ENCODE assay signal across 10 cellular contexts in the genomic region with DNA sequence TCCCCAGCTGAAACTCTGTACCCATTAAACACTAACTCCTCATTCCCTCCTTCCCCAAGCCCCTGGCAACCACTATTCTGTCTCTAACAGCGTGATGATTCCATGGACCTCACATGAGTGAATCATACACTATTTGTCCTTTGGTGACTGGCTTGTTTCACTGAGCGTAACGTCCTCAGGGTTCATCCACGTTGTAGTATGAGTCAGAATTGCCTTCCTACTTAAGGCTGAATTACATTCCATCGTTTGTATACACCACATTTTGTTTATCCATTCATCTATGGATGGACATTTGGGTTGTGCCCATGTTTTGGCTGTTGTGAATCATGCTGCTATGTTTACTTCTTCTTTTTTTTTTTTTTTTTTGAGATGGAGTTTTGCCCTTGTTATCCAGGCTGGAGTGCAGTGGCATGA. TPM values are rescaled to one million over a fixed set of nuclear protein-coding genes. Genes with fewer than 3 reads are reported as not detected.
DNase-seq lines count a peak whose midpoint lies in the region; ATAC-seq and TF ChIP-seq lines count a peak whose summit lies in the region.
"Had no signal": no experiment of that assay in that cellular context is flagged by ENCODE, and none has a peak within 500 bp of the region (broad histone marks: within the 10 kb centered on the region; RNA-seq: fewer than 3 reads in every experiment).

No MANE protein-coding gene starts in this region.

- no peak for TF ChIP-seq CTCF in HCT116 (IDR thresholded peaks at IDR 0.05 in 2 of 3, conservative IDR thresholded peaks at IDR 0.05 in 1 of 3; ENCODE audit: borderline replicate concordance in 1 of 3, insufficient read depth in 1 of 3, low read depth in 2 of 3, low read length in 2 of 3)
- TF ChIP-seq CTCF in foreskin fibroblast (IDR thresholded peaks at IDR 0.05; ENCODE audit: low read depth, low read length) = no peak
- TF ChIP-seq CTCF in smooth muscle cell (IDR thresholded peaks at IDR 0.05; ENCODE audit: borderline replicate concordance, insufficient read depth, poor library complexity, severe bottlenecking) = no peak
- no peak for TF ChIP-seq CTCF in testis (IDR thresholded peaks at IDR 0.05)
- no peak for TF ChIP-seq CTCF in glutamatergic neuron (IDR thresholded peaks at IDR 0.05; ENCODE audit: partially characterized antibody, unreplicated experiment)

- POLR2A ChIA-PET in HCT116 (lab: Charles Lee) = no interaction called here

- ATAC-seq in HCT116 (peak; percentile 83), GM21619 (IDR thresholded peaks at IDR 0.05; ENCODE audit: unreplicated experiment) (no peak), GM18505 (IDR thresholded peaks at IDR 0.05; ENCODE audit: unreplicated experiment) (no peak)
- ATAC-seq: stimulated activated effector memory CD8-positive, alpha-beta T cell treated with anti-CD3 and anti-CD28 coated beads, Interleukin-12 subunit alpha, Interleukin-12 subunit beta, amount 100 ng/mL, for 72 hours had no signal

- BruUV-seq in HCT116 (replicated peaks; lab: Mats Ljungman, UMichigan) = no TSS peak

- no peak overlapping the region for H3K27ac ChIP-seq in HCT116 (ENCODE audit: low read depth, low read length)
- H3K27ac ChIP-seq in smooth muscle cell (ENCODE audit: low read depth) = peak overlapping the region; percentile 80
- no peak overlapping the region for H3K27ac ChIP-seq in testis

- H3K79me2 ChIP-seq in HCT116 (ENCODE audit: insufficient read depth, low read length) (no peaks in the 10 kb centered on the region), smooth muscle cell (ENCODE audit: low read depth) (no peaks in the 10 kb centered on the region)

- H3K4me1 Mint-ChIP-seq in glutamatergic neuron (ENCODE audit: low read depth, unreplicated experiment) = no peaks in the 10 kb centered on the region

- DNase-seq in HCT116 (ENCODE audit: low read depth, low spot score) (peak; percentile 54), SW 1271 (lab: John Stamatoyannopoulos, UW) (peak; percentile 42 to 75), foreskin fibroblast (peak; percentile 91 to 93), smooth muscle cell (lab: John Stamatoyannopoulos, UW; ENCODE audit: unreplicated experiment) (no peak), testis (no peak), glutamatergic neuron (no peak)

- H3K9me3 ChIP-seq in HCT116 (ENCODE audit: control insufficient read depth in 1 of 2, insufficient read depth in 1 of 2, low read depth in 1 of 2, low read length in 2 of 2) = no peaks in the 10 kb centered on the region
- no peaks in the 10 kb centered on the region for H3K9me3 ChIP-seq in smooth muscle cell (replicated peaks; ENCODE audit: low read depth)
- no peaks in the 10 kb centered on the region for H3K9me3 ChIP-seq in testis

- no peak for TF ChIP-seq RAD21 in HCT116 (IDR thresholded peaks at IDR 0.05; ENCODE audit: low read depth)

- H3K27me3 ChIP-seq in HCT116 (ENCODE audit: insufficient read depth, low read length) (no peaks in the 10 kb centered on the region), smooth muscle cell (ENCODE audit: low read depth) (no peaks in the 10 kb centered on the region), testis (no peaks in the 10 kb centered on the region)

- RAD21 ChIA-PET in HCT116 (lab: Charles Lee; ENCODE audit: low non-redundant PET in 1 of 2, low total read pairs in 2 of 2, uncharacterized antibody in 2 of 2, unreplicated experiment in 2 of 2) = no interaction called here

- H4K20me1 ChIP-seq in HCT116 (ENCODE audit: insufficient read depth) (no peaks in the 10 kb centered on the region), smooth muscle cell (ENCODE audit: low read depth) (no peaks in the 10 kb centered on the region)

- no peak overlapping the region for H3K27ac Mint-ChIP-seq in glutamatergic neuron (ENCODE audit: unreplicated experiment)
- H3K27ac Mint-ChIP-seq: stimulated activated effector memory CD8-positive, alpha-beta T cell treated with anti-CD3 and anti-CD28 coated beads, Interleukin-12 subunit alpha, Interleukin-12 subunit beta, amount 100 ng/mL, for 72 hours had no signal

- no peak overlapping the region for H3K4me3 ChIP-seq in HCT116 (replicated peaks in 1 of 2; ENCODE audit: low read depth in 1 of 2, low read length in 2 of 2)
- H3K4me3 ChIP-seq in foreskin fibroblast (ENCODE audit: low read depth in 1 of 2, low read length in 2 of 2) = no peak overlapping the region
- no peak overlapping the region for H3K4me3 ChIP-seq in smooth muscle cell
- no peak overlapping the region for H3K4me3 ChIP-seq in testis

- no peaks in the 10 kb centered on the region for H3K9me3 Mint-ChIP-seq in glutamatergic neuron (ENCODE audit: unreplicated experiment)

- H2AFZ ChIP-seq in HCT116 (ENCODE audit: low read depth, low read length, poor library complexity, severe bottlenecking) (peak overlapping the region; percentile 91), smooth muscle cell (ENCODE audit: low read depth) (no peak overlapping the region)

- 3% methylated on average over 5 of the region's 5 CpGs for WGBS in smooth muscle cell (ENCODE audit: low lambda C conversion rate)
- WGBS in testis, 2 donors = 77 to 79% methylated on average over 5 of the region's 5 CpGs

- no peaks in the 10 kb centered on the region for H3K9me2 ChIP-seq in HCT116 (ENCODE audit: insufficient read depth)

- H3K4me3 Mint-ChIP-seq in glutamatergic neuron (ENCODE audit: unreplicated experiment) = no peak overlapping the region
- H3K4me3 Mint-ChIP-seq: IgD-negative memory B cell; stimulated activated effector memory CD8-positive, alpha-beta T cell treated with anti-CD3 and anti-CD28 coated beads, Interleukin-12 subunit alpha, Interleukin-12 subunit beta, amount 100 ng/mL, for 72 hours had no signal

- intact Hi-C loops in HCT116 (cut with micrococcal nuclease) = no loop called here
- intact Hi-C loops in testis (cut with DNase I; ENCODE audit: low total_unique reads) = no loop called here

- H3K4me1 ChIP-seq in HCT116 (ENCODE audit: control insufficient read depth in 1 of 2, insufficient read depth in 2 of 2, low read length in 2 of 2) = peaks cover 0 to 23% of the 10 kb centered on the region in 2 experiments; a peak in 2 of 4 replicates
- no peaks in the 10 kb centered on the region for H3K4me1 ChIP-seq in smooth muscle cell (ENCODE audit: low read depth)
- peaks cover 4% of the 10 kb centered on the region for H3K4me1 ChIP-seq in testis

- H3K9ac ChIP-seq in HCT116 (ENCODE audit: low read length) (no peak overlapping the region), smooth muscle cell (ENCODE audit: low read depth) (peak overlapping the region; percentile 80)

- no peaks in the 10 kb centered on the region for H3F3A ChIP-seq in smooth muscle cell (ENCODE audit: low read depth)

- no peaks in the 10 kb centered on the region for H3K36me3 Mint-ChIP-seq in glutamatergic neuron (ENCODE audit: unreplicated experiment)
- H3K36me3 Mint-ChIP-seq: IgD-negative memory B cell; stimulated activated effector memory CD8-positive, alpha-beta T cell treated with anti-CD3 and anti-CD28 coated beads, Interleukin-12 subunit alpha, Interleukin-12 subunit beta, amount 100 ng/mL, for 72 hours had no signal

- H3K36me3 ChIP-seq in HCT116 (ENCODE audit: control insufficient read depth in 1 of 2, insufficient read depth in 2 of 2, low read length in 2 of 2) (no peaks in the 10 kb centered on the region), smooth muscle cell (ENCODE audit: low read depth) (no peaks in the 10 kb centered on the region), testis (ENCODE audit: low read depth, missing control alignments) (no peaks in the 10 kb centered on the region)

- peak overlapping the region; percentile 59 for H3K4me2 ChIP-seq in HCT116 (ENCODE audit: low read length)
- no peak overlapping the region for H3K4me2 ChIP-seq in smooth muscle cell

- peaks cover 1% of the 10 kb centered on the region for H3K27me3 Mint-ChIP-seq in glutamatergic neuron (ENCODE audit: unreplicated experiment)

- TF ChIP-seq POLR2A in HCT116 (IDR thresholded peaks at IDR 0.05; ENCODE audit: borderline replicate concordance, extremely low read depth, insufficient read depth, insufficient read length) (no peak), testis (IDR thresholded peaks at IDR 0.05) (no peak), GM18505 (IDR thresholded peaks at IDR 0.05; ENCODE audit: borderline replicate concordance, extremely low read depth, insufficient read depth, insufficient read length) (no peak)

- CTCF ChIA-PET in HCT116 (lab: Charles Lee) = no interaction called here

TF ChIP-seq in HCT116, 20 proteins besides CTCF, POLR2A, EP300 and RAD21 (continues in another document):
- TF ChIP-seq POLR2AphosphoS5 (IDR thresholded peaks at IDR 0.05; ENCODE audit: low read depth, low read length) = no peak
- TF ChIP-seq, protein P1, sequence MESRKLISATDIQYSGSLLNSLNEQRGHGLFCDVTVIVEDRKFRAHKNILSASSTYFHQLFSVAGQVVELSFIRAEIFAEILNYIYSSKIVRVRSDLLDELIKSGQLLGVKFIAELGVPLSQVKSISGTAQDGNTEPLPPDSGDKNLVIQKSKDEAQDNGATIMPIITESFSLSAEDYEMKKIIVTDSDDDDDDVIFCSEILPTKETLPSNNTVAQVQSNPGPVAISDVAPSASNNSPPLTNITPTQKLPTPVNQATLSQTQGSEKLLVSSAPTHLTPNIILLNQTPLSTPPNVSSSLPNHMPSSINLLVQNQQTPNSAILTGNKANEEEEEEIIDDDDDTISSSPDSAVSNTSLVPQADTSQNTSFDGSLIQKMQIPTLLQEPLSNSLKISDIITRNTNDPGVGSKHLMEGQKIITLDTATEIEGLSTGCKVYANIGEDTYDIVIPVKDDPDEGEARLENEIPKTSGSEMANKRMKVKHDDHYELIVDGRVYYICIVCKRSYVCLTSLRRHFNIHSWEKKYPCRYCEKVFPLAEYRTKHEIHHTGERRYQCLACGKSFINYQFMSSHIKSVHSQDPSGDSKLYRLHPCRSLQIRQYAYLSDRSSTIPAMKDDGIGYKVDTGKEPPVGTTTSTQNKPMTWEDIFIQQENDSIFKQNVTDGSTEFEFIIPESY (IDR thresholded peaks at IDR 0.05; ENCODE audit: extremely low read depth, insufficient replicate concordance, low read length) = no peak

RNA-seq across cellular contexts. Expression of a gene that starts 19.6 kb away (rescaled TPM):
- total RNA-seq in HCT116 (2021; ENCODE audit: unreplicated experiment) = 7.7 TPM
- 4.1 and 4.9 TPM in 2 replicates for polyA plus RNA-seq in HCT116 (2012)
- total RNA-seq in smooth muscle cell = 1.2 and 2.2 TPM in 2 replicates
- polyA plus RNA-seq in smooth muscle cell = 2.4 and 2.7 TPM in 2 replicates
- total RNA-seq in testis = 10 to 100 TPM; 12.0 to 15.8 TPM
- 6.2 TPM for polyA plus RNA-seq in testis (ENCODE audit: insufficient read depth, low read depth, low replicate concordance)
- total RNA-seq in glutamatergic neuron (ENCODE audit: unreplicated experiment) = 3.1 TPM

Comparison
In these comparisons a context has a peak if more than half of its experiments do, and no peak if none do; other contexts are left out.
1. DNase-seq: peak in HCT116 (single experiment), SW 1271 (2 of 2) and foreskin fibroblast (2 of 2); none in smooth muscle cell (single experiment), testis (single experiment) and glutamatergic neuron (single experiment).